22 cellular contexts compared by ENCODE assay signal in the genomic region with DNA sequence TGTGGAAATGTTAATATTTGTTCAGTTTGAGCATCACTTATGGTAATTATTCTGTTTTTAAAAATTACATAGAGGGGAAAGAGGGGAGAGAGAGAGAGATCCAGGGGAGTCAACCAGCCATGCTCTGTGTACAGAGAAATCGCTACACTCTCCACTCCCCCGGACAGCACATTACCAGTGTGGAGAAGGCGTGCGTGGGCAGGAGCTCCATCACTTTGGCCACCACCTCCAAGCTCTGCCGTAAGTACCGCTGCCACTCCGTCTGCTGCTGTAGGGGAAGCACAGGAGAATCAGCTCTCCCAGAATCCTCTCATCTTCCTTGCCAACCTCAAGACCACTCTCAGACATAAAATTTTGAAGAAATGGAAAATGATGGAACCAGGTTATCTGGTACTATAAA.
"Had no signal": no experiment of that assay in that cellular context is flagged by ENCODE, and none has a peak within 500 bp of the region (broad histone marks: within the 10 kb centered on the region; RNA-seq: fewer than 3 reads in every experiment).

No MANE protein-coding gene starts in this region.

- H3K27ac ChIP-seq: brain microvascular endothelial cell, dorsolateral prefrontal cortex, ovary, right lobe of liver, stomach had no signal

- H3K9me3 Mint-ChIP-seq: activated naive CD8-positive, alpha-beta T cell treated with anti-CD3 and anti-CD28 coated beads, Interleukin-2, amount 10 ng/mL, durations not matched to agents 7 days and 5 days; T-helper 2 cell treated with Interferon-gamma antibody and Interleukin-4, amounts not matched to agents 5 μg/mL and 100 μg/mL, for 36 hours; type B pancreatic cell had no signal

- ATAC-seq: left cardiac atrium, right lobe of liver had no signal

- H3K27ac Mint-ChIP-seq: activated naive CD8-positive, alpha-beta T cell treated with anti-CD3 and anti-CD28 coated beads, Interleukin-2, amount 10 ng/mL, durations not matched to agents 7 days and 5 days; T-helper 2 cell treated with Interferon-gamma antibody and Interleukin-4, amounts not matched to agents 5 μg/mL and 100 μg/mL, for 36 hours; type B pancreatic cell had no signal

- H3K27me3 ChIP-seq: brain microvascular endothelial cell, dorsolateral prefrontal cortex, ovary, right lobe of liver, stomach had no signal

- H3K4me3 ChIP-seq: dorsolateral prefrontal cortex, lung, ovary, right lobe of liver, stomach had no signal

- H3K36me3 ChIP-seq: ovary had no signal

- DNase-seq: activated CD4-positive, alpha-beta T cell treated with anti-CD3 and anti-CD28 coated beads, Interleukin-2, amount 50 U/mL, for 4 hours; activated effector memory CD4-positive, alpha-beta T cell treated with Interleukin-2 at 50 U/mL for 16 hours; activated naive CD8-positive, alpha-beta T cell treated with anti-CD3 and anti-CD28 coated beads, Interleukin-2, amount 10 ng/mL, durations not matched to agents 7 days and 5 days; activated T-cell treated with anti-CD3 and anti-CD28 coated beads for 4 hours; aorta; brain microvascular endothelial cell; central memory CD4-positive, alpha-beta T cell; foreskin fibroblast; glutamatergic neuron; hippocampal formation; left cardiac atrium; ovary; right lobe of liver; small intestine; stimulated activated CD4-positive, alpha-beta T cell treated with anti-CD3 and anti-CD28 coated beads, Interleukin-15, amount 100 ng/mL, for 24 hours; stimulated activated CD4-positive, alpha-beta T cell treated with anti-CD3 and anti-CD28 coated beads, Interleukin-2, amount 100 ng/mL, for 48 hours; stomach; SW 1271 had no signal

- H3K27me3 Mint-ChIP-seq: activated naive CD8-positive, alpha-beta T cell treated with anti-CD3 and anti-CD28 coated beads, Interleukin-2, amount 10 ng/mL, durations not matched to agents 7 days and 5 days; type B pancreatic cell had no signal

- H3K4me3 Mint-ChIP-seq: activated naive CD8-positive, alpha-beta T cell treated with anti-CD3 and anti-CD28 coated beads, Interleukin-2, amount 10 ng/mL, durations not matched to agents 7 days and 5 days; T-helper 2 cell treated with Interferon-gamma antibody and Interleukin-4, amounts not matched to agents 5 μg/mL and 100 μg/mL, for 36 hours; type B pancreatic cell had no signal

- H3K9me3 ChIP-seq: ovary, right lobe of liver, stomach had no signal
